Comparison of ENCODE assay signal across 29 cellular contexts in genomic region chr6:73062121-73062520, GRCh38.
"Had no signal": no experiment of that assay in that cellular context is flagged by ENCODE, and none has a peak within 500 bp of the region (broad histone marks: within the 10 kb centered on the region; RNA-seq: fewer than 3 reads in every experiment).

No MANE protein-coding gene starts in this region.

- H3K4me1 ChIP-seq: gastroesophageal sphincter, left ventricle myocardium inferior, right lobe of liver had no signal

- H3K4me3 Mint-ChIP-seq: activated CD8-positive, alpha-beta T cell treated with anti-CD3 and anti-CD28 coated beads for 36 hours; activated T-cell treated with anti-CD3 and anti-CD28 coated beads, Interleukin-2, amount 50 U/mL, for 4 hours; activated T-helper 17 cell treated with anti-CD3 and anti-CD28 coated beads, Interleukin-2, amount 50 U/mL, for 72 hours; central memory CD8-positive, alpha-beta T cell; dendritic cell treated with granulocyte-macrophage colony-stimulating factor and Interleukin-4, amounts not matched to agents 40 ng/mL and 50 ng/mL, for 4 days; endodermal cell; naive B cell; nephron progenitor cell; stimulated activated effector memory CD8-positive, alpha-beta T cell treated with anti-CD3 and anti-CD28 coated beads, Interleukin-12 subunit alpha, Interleukin-12 subunit beta, amount 100 ng/mL, for 72 hours; stimulated activated naive CD8-positive, alpha-beta T cell treated with anti-CD3 and anti-CD28 coated beads, Interleukin-15, Interleukin-2, amounts not matched to agents 100 ng/mL and 50 ng/mL, for 24 hours had no signal

- H3K9me3 ChIP-seq: gastroesophageal sphincter, neutrophil, right lobe of liver, thoracic aorta had no signal

- H3K4me3 ChIP-seq: gastroesophageal sphincter, hepatocyte, left ventricle myocardium inferior, right lobe of liver, skin epidermis, thoracic aorta had no signal

- H3K36me3 ChIP-seq: gastroesophageal sphincter, left ventricle myocardium inferior, neutrophil, right lobe of liver, thoracic aorta, WERI-Rb-1 had no signal

- H3K27ac Mint-ChIP-seq: activated CD8-positive, alpha-beta T cell treated with anti-CD3 and anti-CD28 coated beads for 36 hours; activated T-helper 17 cell treated with anti-CD3 and anti-CD28 coated beads, Interleukin-2, amount 50 U/mL, for 72 hours; dendritic cell treated with granulocyte-macrophage colony-stimulating factor and Interleukin-4, amounts not matched to agents 40 ng/mL and 50 ng/mL, for 4 days; endodermal cell; naive B cell; nephron progenitor cell; stimulated activated effector memory CD8-positive, alpha-beta T cell treated with anti-CD3 and anti-CD28 coated beads, Interleukin-12 subunit alpha, Interleukin-12 subunit beta, amount 100 ng/mL, for 72 hours; stimulated activated naive CD8-positive, alpha-beta T cell treated with anti-CD3 and anti-CD28 coated beads, Interleukin-15, Interleukin-2, amounts not matched to agents 100 ng/mL and 50 ng/mL, for 24 hours had no signal

- H3K27ac ChIP-seq: gastroesophageal sphincter, hepatocyte, left ventricle myocardium inferior, neutrophil, right lobe of liver, skin epidermis, thoracic aorta, WERI-Rb-1 had no signal

- H3K27me3 ChIP-seq: gastroesophageal sphincter, hepatocyte, neutrophil, right lobe of liver had no signal

- FAIRE-seq: bronchial epithelial cell, urothelium cell line had no signal

- H3K79me2 ChIP-seq: hepatocyte had no signal

- H3K36me3 Mint-ChIP-seq: stimulated activated effector memory CD8-positive, alpha-beta T cell treated with anti-CD3 and anti-CD28 coated beads, Interleukin-12 subunit alpha, Interleukin-12 subunit beta, amount 100 ng/mL, for 72 hours had no signal

- H3K27me3 Mint-ChIP-seq: activated CD8-positive, alpha-beta T cell treated with anti-CD3 and anti-CD28 coated beads for 36 hours; central memory CD8-positive, alpha-beta T cell; dendritic cell treated with granulocyte-macrophage colony-stimulating factor and Interleukin-4, amounts not matched to agents 40 ng/mL and 50 ng/mL, for 4 days; naive B cell; stimulated activated naive CD8-positive, alpha-beta T cell treated with anti-CD3 and anti-CD28 coated beads, Interleukin-15, Interleukin-2, amounts not matched to agents 100 ng/mL and 50 ng/mL, for 24 hours had no signal

- H3K9me3 Mint-ChIP-seq: activated T-cell treated with anti-CD3 and anti-CD28 coated beads, Interleukin-2, amount 50 U/mL, for 4 hours; activated T-helper 17 cell treated with anti-CD3 and anti-CD28 coated beads, Interleukin-2, amount 50 U/mL, for 72 hours; central memory CD8-positive, alpha-beta T cell; dendritic cell treated with granulocyte-macrophage colony-stimulating factor and Interleukin-4, amounts not matched to agents 40 ng/mL and 50 ng/mL, for 4 days; naive B cell; stimulated activated effector memory CD8-positive, alpha-beta T cell treated with anti-CD3 and anti-CD28 coated beads, Interleukin-12 subunit alpha, Interleukin-12 subunit beta, amount 100 ng/mL, for 72 hours; stimulated activated naive CD8-positive, alpha-beta T cell treated with anti-CD3 and anti-CD28 coated beads, Interleukin-15, Interleukin-2, amounts not matched to agents 100 ng/mL and 50 ng/mL, for 24 hours had no signal

- H2AFZ ChIP-seq: hepatocyte had no signal

- H3K4me1 Mint-ChIP-seq: activated T-helper 17 cell treated with anti-CD3 and anti-CD28 coated beads, Interleukin-2, amount 50 U/mL, for 72 hours; central memory CD8-positive, alpha-beta T cell; endodermal cell; stimulated activated effector memory CD8-positive, alpha-beta T cell treated with anti-CD3 and anti-CD28 coated beads, Interleukin-12 subunit alpha, Interleukin-12 subunit beta, amount 100 ng/mL, for 72 hours had no signal

- DNase-seq: activated CD4-positive, alpha-beta T cell treated with anti-CD3 and anti-CD28 coated beads, Interleukin-2, amount 50 U/mL, for 1 hour; activated CD4-positive, CD25-positive, alpha-beta regulatory T cell treated with anti-CD3 and anti-CD28 coated beads, Interleukin-2, amount 50 U/mL, for 72 hours; activated CD8-positive, alpha-beta T cell treated with anti-CD3 and anti-CD28 coated beads for 36 hours; activated gamma-delta T cell treated with Interleukin-2 at 50 U/mL for 16 hours; activated naive CD4-positive, alpha-beta T cell treated with anti-CD3 and anti-CD28 coated beads, Interleukin-2, amount 50 U/mL, for 16 hours; activated T-cell treated with anti-CD3 and anti-CD28 coated beads, Interleukin-2, amount 50 U/mL, for 4 hours; amygdala; endodermal cell; islet precursor cell; left ventricle myocardium inferior; naive B cell; nephron progenitor cell; right lobe of liver; stimulated activated CD4-positive, alpha-beta T cell treated with anti-CD3 and anti-CD28 coated beads, Interleukin-4, amount 100 ng/mL, for 24 hours; T1000; trophoblast cell; WERI-Rb-1 had no signal
